In genomic region chr10:80500572-80501380, GRCh38 we compare ENCODE assay signal across 8 cellular contexts. TPM values are rescaled to one million over a fixed set of nuclear protein-coding genes. Genes with fewer than 3 reads are reported as not detected.
DNase-seq lines count a peak whose midpoint lies in the region; ATAC-seq and TF ChIP-seq lines count a peak whose summit lies in the region.

No MANE protein-coding gene starts in this region.

- 85 to 86% methylated on average over 5 to 14 of the region's 14 CpGs for WGBS in transverse colon (ENCODE audit: low coverage in 1 of 2), 2 donors

- H3K27ac ChIP-seq in layer of hippocampus (ENCODE audit: low read depth, low read length) (peak overlapping the region; percentile 63), transverse colon (peak overlapping the region; percentile 55 to 89 (median 86))

- peaks cover 46 to 97% (median 70%) of the 10 kb centered on the region in 4 donors for H3K4me1 ChIP-seq in transverse colon

- H3K27me3 Mint-ChIP-seq in activated naive CD8-positive, alpha-beta T cell treated with anti-CD3 and anti-CD28 coated beads, Interleukin-2, amount 50 U/mL, for 24 hours: no peaks in the 10 kb centered on the region

- H3K9me3 ChIP-seq in transverse colon: no peaks in the 10 kb centered on the region

- in situ Hi-C loops in transverse colon (cut with MboI; ENCODE audit: low pct_ligation_motif_present in 1 of 4, low pct_unique_long_range_greater_than_20kb in 1 of 4, low sequenced_read_pairs in 3 of 4): loop anchor here (5.0 to 10.0 kb wide), 4 partner anchors 53 to 116 kb away; no protein-coding TSS in a partner anchor

- peak overlapping the region; percentile 96 for H3K27ac Mint-ChIP-seq in activated naive CD8-positive, alpha-beta T cell treated with anti-CD3 and anti-CD28 coated beads, Interleukin-2, amount 50 U/mL, for 24 hours

- DNase-seq in activated naive CD8-positive, alpha-beta T cell treated with anti-CD3 and anti-CD28 coated beads, Interleukin-2, amount 50 U/mL, for 24 hours: peak; percentile 56
- no peak for DNase-seq in transverse colon
- DNase-seq in NCI-H1417 treated with DMSO at 0.1 percent for 48 hours (lab: John Stamatoyannopoulos, UW): no peak
- no peak for DNase-seq in middle frontal gyrus (ENCODE audit: extremely low spot score, low spot score)
- DNase-seq in 8988T: no peak

- peaks cover 7% of the 10 kb centered on the region for H3K9me3 Mint-ChIP-seq in activated naive CD8-positive, alpha-beta T cell treated with anti-CD3 and anti-CD28 coated beads, Interleukin-2, amount 50 U/mL, for 24 hours

- H3K4me1 Mint-ChIP-seq in activated naive CD8-positive, alpha-beta T cell treated with anti-CD3 and anti-CD28 coated beads, Interleukin-2, amount 50 U/mL, for 24 hours: peaks cover 99% of the 10 kb centered on the region

- peaks cover 15% of the 10 kb centered on the region for H3K36me3 Mint-ChIP-seq in activated naive CD8-positive, alpha-beta T cell treated with anti-CD3 and anti-CD28 coated beads, Interleukin-2, amount 50 U/mL, for 24 hours (ENCODE audit: low read depth)

- no peak overlapping the region for H3K4me3 ChIP-seq in transverse colon

- no peak for TF ChIP-seq CTCF in transverse colon (IDR thresholded peaks at IDR 0.05)

- peak overlapping the region; percentile 68 for H3K4me3 Mint-ChIP-seq in activated naive CD8-positive, alpha-beta T cell treated with anti-CD3 and anti-CD28 coated beads, Interleukin-2, amount 50 U/mL, for 24 hours

- TF ChIP-seq POLR2A in transverse colon (IDR thresholded peaks at IDR 0.05): no peak

- H3K27me3 ChIP-seq in layer of hippocampus (ENCODE audit: control insufficient read depth, insufficient read depth, low read length) (no peaks in the 10 kb centered on the region), transverse colon (no peaks in the 10 kb centered on the region)

- no peaks in the 10 kb centered on the region for H3K36me3 ChIP-seq in transverse colon

- peak; percentile 65 for ATAC-seq in GM19397 (IDR thresholded peaks at IDR 0.05; ENCODE audit: unreplicated experiment)
- peak; percentile 80 for ATAC-seq in HG03135 (IDR thresholded peaks at IDR 0.05; ENCODE audit: unreplicated experiment)
- peak; percentile 47 for ATAC-seq in activated naive CD8-positive, alpha-beta T cell treated with anti-CD3 and anti-CD28 coated beads, Interleukin-2, amount 50 U/mL, for 24 hours

- no peak for TF ChIP-seq EP300 in transverse colon (IDR thresholded peaks at IDR 0.05; ENCODE audit: low read depth)

- intact Hi-C loops in transverse colon (cut with DNase I; ENCODE audit: low total_unique reads): loop anchor here (10.0 kb wide), 1 partner anchor 116 kb away; no protein-coding TSS in a partner anchor

RNA-seq across cellular contexts. Expression of gene SH2D4B, which starts 36.9 kb away (rescaled TPM):
- total RNA-seq in transverse colon: under 1 TPM in 1 of 4 donors, not detected in 3; 0.32 TPM

RNA-seq across cellular contexts. Expression of gene TSPAN14, which starts 46.7 kb away (rescaled TPM):
- 10 to 100 TPM; 18.9 to 72.9 (median 55.8) TPM for total RNA-seq in transverse colon
